Comparison of ENCODE assay signal across 11 cellular contexts in genomic region chr14:68230941-68231717, GRCh38.
A peak's percentile ranks its signal among the peaks of the same experiment; 100 is the strongest.
DNase-seq lines count a peak whose midpoint lies in the region; ATAC-seq and TF ChIP-seq lines count a peak whose summit lies in the region.
"Had no signal": no experiment of that assay in that cellular context is flagged by ENCODE, and none has a peak within 500 bp of the region (broad histone marks: within the 10 kb centered on the region; RNA-seq: fewer than 3 reads in every experiment).

No MANE protein-coding gene starts in this region.

- H3K4me1 Mint-ChIP-seq in activated CD4-positive, alpha-beta memory T cell treated with anti-CD3 and anti-CD28 coated beads for 36 hours (ENCODE audit: low read depth) = peaks cover 22% of the 10 kb centered on the region

- H3K27ac ChIP-seq in HEK293 (ENCODE audit: extremely low read depth, low read depth, low read length) (no peak overlapping the region), adipose tissue (ENCODE audit: low read depth, low read length) (peak overlapping the region; percentile 72), hepatocyte (peak overlapping the region; percentile 85), skin epidermis (peak overlapping the region in 13 of 21 experiments; percentile 52 to 89 (median 80))

- no peak for DNase-seq in hepatocyte (ENCODE audit: low spot score)
- no peak for DNase-seq in activated CD4-positive, alpha-beta memory T cell treated with anti-CD3 and anti-CD28 coated beads for 36 hours
- no peak for DNase-seq in NCI-H345 (lab: John Stamatoyannopoulos, UW)
- no peak for DNase-seq in HEK293T (ENCODE audit: extremely low spot score)
- DNase-seq: DMS79 treated with DMSO at 0.1 percent for 48 hours, left cardiac atrium had no signal

- no peak for TF ChIP-seq CTCF in HEK293 (tag by site-specific recombination; IDR thresholded peaks at IDR 0.05)
- TF ChIP-seq CTCF in hepatocyte (IDR thresholded peaks at IDR 0.05; ENCODE audit: poor library complexity) = no peak

- CTCF ChIA-PET in HEK293 (lab: Yijun Ruan, JAX) = no interaction called here
- CTCF ChIA-PET in activated CD4-positive, alpha-beta memory T cell treated with anti-CD3 and anti-CD28 coated beads for 36 hours (lab: Charles Lee) = interaction anchor here (1.0 kb wide), 1 partner anchor 612 kb away, joined by 3 read pairs; no protein-coding TSS in a partner anchor
- CTCF ChIA-PET in HEK293T (lab: Yijun Ruan, JAX) = no interaction called here

- 61 to 88% (median 80%) methylated on average over 2 of the region's 2 CpGs for WGBS in adipose tissue, 3 donors
- WGBS in hepatocyte (ENCODE audit: low lambda C conversion rate, missing lambda C conversion rate) = 64% methylated on average over 2 of the region's 2 CpGs

- no peaks in the 10 kb centered on the region for H3K9me2 ChIP-seq in hepatocyte (replicated peaks; ENCODE audit: insufficient read depth)

- H3K27me3 ChIP-seq in hepatocyte = no peaks in the 10 kb centered on the region

- no peaks in the 10 kb centered on the region for H3K36me3 ChIP-seq in HEK293 (ENCODE audit: control insufficient read depth in 2 of 2, insufficient read depth in 1 of 2, low read length in 2 of 2)
- H3K36me3 ChIP-seq in hepatocyte (replicated peaks; ENCODE audit: insufficient read depth, low read depth) = no peaks in the 10 kb centered on the region

- H3K27ac Mint-ChIP-seq in activated CD4-positive, alpha-beta memory T cell treated with anti-CD3 and anti-CD28 coated beads for 36 hours = no peak overlapping the region
- H3K27ac Mint-ChIP-seq: dendritic cell treated with granulocyte-macrophage colony-stimulating factor and Interleukin-4, amounts not matched to agents 40 ng/mL and 50 ng/mL, for 4 days had no signal

- H3K9me3 ChIP-seq in HEK293 (ENCODE audit: control insufficient read depth, insufficient read depth, low read depth, low read length) = no peaks in the 10 kb centered on the region
- H3K9me3 ChIP-seq in hepatocyte (ENCODE audit: low read depth) = no peaks in the 10 kb centered on the region

- ATAC-seq in HG03432 (IDR thresholded peaks at IDR 0.05; ENCODE audit: unreplicated experiment) = no peak

- H4K20me1 ChIP-seq in hepatocyte (ENCODE audit: insufficient read depth, poor library complexity, severe bottlenecking) = no peaks in the 10 kb centered on the region

- no peaks in the 10 kb centered on the region for H3K79me2 ChIP-seq in hepatocyte

- POLR2A ChIA-PET in HEK293 (lab: Yijun Ruan, JAX) (no interaction called here), HEK293T (lab: Yijun Ruan, JAX) (no interaction called here)
- POLR2A ChIA-PET in activated CD4-positive, alpha-beta memory T cell treated with anti-CD3 and anti-CD28 coated beads for 36 hours (lab: Charles Lee) = no interaction called here

- no peak overlapping the region for H2AFZ ChIP-seq in hepatocyte

- intact Hi-C loops in activated CD4-positive, alpha-beta memory T cell treated with anti-CD3 and anti-CD28 coated beads for 36 hours (cut with micrococcal nuclease) = loop anchor here (5.0 kb wide), 3 partner anchors 51 to 561 kb away; partner anchors contain the start of gene ZFP36L1

- no peak overlapping the region for H3K4me3 Mint-ChIP-seq in activated CD4-positive, alpha-beta memory T cell treated with anti-CD3 and anti-CD28 coated beads for 36 hours
- H3K4me3 Mint-ChIP-seq: dendritic cell treated with granulocyte-macrophage colony-stimulating factor and Interleukin-4, amounts not matched to agents 40 ng/mL and 50 ng/mL, for 4 days had no signal

- H3K36me3 Mint-ChIP-seq in activated CD4-positive, alpha-beta memory T cell treated with anti-CD3 and anti-CD28 coated beads for 36 hours = peaks cover 3% of the 10 kb centered on the region

- no peaks in the 10 kb centered on the region for H3K9me3 Mint-ChIP-seq in activated CD4-positive, alpha-beta memory T cell treated with anti-CD3 and anti-CD28 coated beads for 36 hours
- H3K9me3 Mint-ChIP-seq: dendritic cell treated with granulocyte-macrophage colony-stimulating factor and Interleukin-4, amounts not matched to agents 40 ng/mL and 50 ng/mL, for 4 days had no signal

- peaks cover 15% of the 10 kb centered on the region for H3K4me1 ChIP-seq in HEK293 (ENCODE audit: control insufficient read depth, insufficient read depth, low read length)
- H3K4me1 ChIP-seq in hepatocyte (ENCODE audit: insufficient read depth) = peaks cover 24% of the 10 kb centered on the region

- peak overlapping the region; percentile 13 for H3K4me2 ChIP-seq in hepatocyte

- no peaks in the 10 kb centered on the region for H3K27me3 Mint-ChIP-seq in activated CD4-positive, alpha-beta memory T cell treated with anti-CD3 and anti-CD28 coated beads for 36 hours
- H3K27me3 Mint-ChIP-seq: dendritic cell treated with granulocyte-macrophage colony-stimulating factor and Interleukin-4, amounts not matched to agents 40 ng/mL and 50 ng/mL, for 4 days had no signal

- H3K4me3 ChIP-seq in HEK293 (ENCODE audit: low read depth, low read length) (no peak overlapping the region), hepatocyte (no peak overlapping the region), skin epidermis (no peak overlapping the region)

TF ChIP-seq in HEK293, 187 proteins besides CTCF, POLR2A, EP300 and RAD21:
- TF ChIP-seq ZNF24 (tag by site-specific recombination; IDR thresholded peaks at IDR 0.05) (no peak), ZNF639 (tag by site-specific recombination; IDR thresholded peaks at IDR 0.05) (no peak), PRDM1 (tag by site-specific recombination; IDR thresholded peaks at IDR 0.05) (0 out of 2 replicates have a peak, but pooled peaks have one; percentile 18)

TF ChIP-seq in HEK293T, 16 proteins besides CTCF, POLR2A, EP300 and RAD21:
- no peak for TF ChIP-seq L3MBTL2 (conservative IDR thresholded peaks at IDR 0.05)
- no peak for TF ChIP-seq HDGF (IDR thresholded peaks at IDR 0.05; ENCODE audit: borderline replicate concordance)
- no peak for TF ChIP-seq CTBP1 (IDR thresholded peaks at IDR 0.05; ENCODE audit: borderline replicate concordance)
- no peak for TF ChIP-seq SP1 (IDR thresholded peaks at IDR 0.05)
- TF ChIP-seq, protein P1, sequence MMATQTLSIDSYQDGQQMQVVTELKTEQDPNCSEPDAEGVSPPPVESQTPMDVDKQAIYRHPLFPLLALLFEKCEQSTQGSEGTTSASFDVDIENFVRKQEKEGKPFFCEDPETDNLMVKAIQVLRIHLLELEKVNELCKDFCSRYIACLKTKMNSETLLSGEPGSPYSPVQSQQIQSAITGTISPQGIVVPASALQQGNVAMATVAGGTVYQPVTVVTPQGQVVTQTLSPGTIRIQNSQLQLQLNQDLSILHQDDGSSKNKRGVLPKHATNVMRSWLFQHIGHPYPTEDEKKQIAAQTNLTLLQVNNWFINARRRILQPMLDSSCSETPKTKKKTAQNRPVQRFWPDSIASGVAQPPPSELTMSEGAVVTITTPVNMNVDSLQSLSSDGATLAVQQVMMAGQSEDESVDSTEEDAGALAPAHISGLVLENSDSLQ (IDR thresholded peaks at IDR 0.05) = no peak
- TF ChIP-seq FOXK2 (IDR thresholded peaks at IDR 0.05) = no peak
- TF ChIP-seq NFRKB (IDR thresholded peaks at IDR 0.05) = no peak
- TF ChIP-seq TARDBP (IDR thresholded peaks at IDR 0.05) = no peak
- TF ChIP-seq FOXM1 (IDR thresholded peaks at IDR 0.05; ENCODE audit: borderline replicate concordance) = no peak
- no peak for TF ChIP-seq ARNT (IDR thresholded peaks at IDR 0.05)
TF ChIP-seq in HEK293T: peak in this region for 0.
